9 cellular contexts compared by ENCODE assay signal in the genomic region with DNA sequence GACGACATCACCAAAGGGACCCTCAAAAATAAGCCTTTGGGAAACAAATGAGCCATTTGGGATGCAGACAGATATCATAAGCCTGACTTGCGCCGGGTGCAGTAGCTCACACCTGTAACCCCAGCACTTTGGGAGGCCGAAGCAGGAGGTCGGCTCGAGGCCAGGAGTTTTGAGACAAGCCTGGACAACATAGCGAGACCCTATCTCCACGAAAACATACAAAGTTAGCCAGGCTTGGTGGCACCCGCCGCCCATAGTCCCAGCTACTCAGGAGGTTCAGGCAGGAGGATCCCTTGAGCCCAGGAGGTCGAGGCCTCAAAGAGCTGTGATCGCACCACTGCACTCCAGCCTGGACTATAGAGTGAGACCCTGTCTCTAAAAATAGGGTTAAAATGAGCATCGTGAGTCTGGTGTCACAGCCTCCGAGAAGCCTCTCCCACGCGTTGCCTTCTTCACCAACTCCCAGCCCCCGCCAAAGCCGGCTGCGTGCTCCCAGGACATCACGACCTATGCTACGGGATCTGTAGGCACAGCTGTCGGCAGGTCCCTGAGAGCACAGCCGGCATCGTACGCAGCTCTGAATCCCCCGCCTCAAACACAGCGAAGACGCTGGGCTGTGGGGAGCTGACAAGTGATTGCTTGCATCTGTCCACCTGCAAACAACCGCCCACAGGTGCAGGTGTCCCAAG. TPM values are rescaled to one million over a fixed set of nuclear protein-coding genes. Genes with fewer than 3 reads are reported as not detected.
DNase-seq lines count a peak whose midpoint lies in the region; ATAC-seq and TF ChIP-seq lines count a peak whose summit lies in the region.
"Had no signal": no experiment of that assay in that cellular context is flagged by ENCODE, and none has a peak within 500 bp of the region (broad histone marks: within the 10 kb centered on the region; RNA-seq: fewer than 3 reads in every experiment).

No MANE protein-coding gene starts in this region.

- H3K4me1 ChIP-seq in HUES64 (ENCODE audit: insufficient read depth, low read length) = peaks cover 9% of the 10 kb centered on the region
- peaks cover 31% of the 10 kb centered on the region for H3K4me1 ChIP-seq in muscle layer of colon (ENCODE audit: insufficient read depth, low read length)

- H3K9ac ChIP-seq in HUES64 (ENCODE audit: low read depth, low read length) (peak overlapping the region; percentile 99; the same call in 1 of the 2 replicates), muscle layer of colon (ENCODE audit: low read length) (no peak overlapping the region)

- H3K4me3 ChIP-seq in AG04450 (ENCODE audit: low read depth, low read length) (peak overlapping the region; percentile 96), HUES64 (ENCODE audit: low read length) (peak overlapping the region; percentile 89), cardiac fibroblast (replicated peaks in 1 of 2; ENCODE audit: low read depth in 2 of 2, low read length in 2 of 2) (peak overlapping the region; percentile 98), muscle layer of colon (ENCODE audit: low read depth in 1 of 2, low read length in 2 of 2) (peak overlapping the region; percentile 92 to 96)

- H3K36me3 ChIP-seq in HUES64 (ENCODE audit: insufficient read depth, low read length) (no peaks in the 10 kb centered on the region), muscle layer of colon (ENCODE audit: insufficient read depth, low read length) (no peaks in the 10 kb centered on the region)

- H3K27me3 ChIP-seq in AG04450 (ENCODE audit: control insufficient read depth, insufficient read depth, low read length) (no peaks in the 10 kb centered on the region), HUES64 (ENCODE audit: insufficient read depth, low read length) (no peaks in the 10 kb centered on the region), muscle layer of colon (ENCODE audit: control insufficient read depth in 1 of 2, insufficient read depth in 2 of 2, low read length in 2 of 2) (peaks cover 0 to 8% of the 10 kb centered on the region in 2 donors)

- TF ChIP-seq CTCF in AG04450 (IDR thresholded peaks at IDR 0.05; ENCODE audit: low read depth, low read length) (no peak), cardiac fibroblast (IDR thresholded peaks at IDR 0.05; ENCODE audit: low read depth, low read length) (no peak)

- POLR2A ChIA-PET in AG04450 (lab: Yijun Ruan, JAX) = no interaction called here

- WGBS in HUES64 = 94% methylated on average over 29 of the region's 29 CpGs

- H3K27ac ChIP-seq in AG04450 (ENCODE audit: low read depth, low read length) = no peak overlapping the region
- H3K27ac ChIP-seq in HUES64 (ENCODE audit: low read depth, low read length) = no peak overlapping the region
- H3K27ac ChIP-seq in muscle layer of colon (ENCODE audit: low read depth, low read length) = no peak overlapping the region

- DNase-seq in AG04450 (ENCODE audit: low read depth, low spot score) = no peak
- DNase-seq in cardiac fibroblast (ENCODE audit: low read depth in 2 of 2) = no peak
- no peak for DNase-seq in COR-L47 (lab: John Stamatoyannopoulos, UW)
- DNase-seq in DMS153 treated with DMSO at 0.1 percent for 48 hours (lab: John Stamatoyannopoulos, UW; ENCODE audit: unreplicated experiment) = no peak
- DNase-seq: SHP77 had no signal

- H3K9me3 ChIP-seq in AG04450 (ENCODE audit: control insufficient read depth, insufficient read depth, low read length) (no peaks in the 10 kb centered on the region; the same call in 1 of the 2 replicates), HUES64 (ENCODE audit: insufficient read depth, low read depth, low read length) (no peaks in the 10 kb centered on the region), muscle layer of colon (ENCODE audit: low read length) (no peaks in the 10 kb centered on the region)

- ATAC-seq in HG03045 (IDR thresholded peaks at IDR 0.05; ENCODE audit: unreplicated experiment) = no peak
- no peak for ATAC-seq in GM18861 (IDR thresholded peaks at IDR 0.05; ENCODE audit: unreplicated experiment)

- CTCF ChIA-PET in AG04450 (lab: Charles Lee) = interaction anchor here (1.3 to 2.0 kb wide), 3 partner anchors 8 to 20 kb away, joined by 4 to 17 read pairs (median 12); no protein-coding TSS in a partner anchor

RNA-seq across cellular contexts. Expression of a gene that starts 1.6 kb away (rescaled TPM):
- polyA plus RNA-seq in AG04450 (2011; rRNA removed) = 5.4 and 8.4 TPM in 2 replicates
- 7.1 and 9.0 TPM in 2 replicates for polyA minus RNA-seq in AG04450 (2011; rRNA and poly(A)+ RNA removed)
- polyA plus RNA-seq in HUES64 (2013, experiment 1 of 2) = 21.4 TPM
- 19.9 TPM for polyA plus RNA-seq in HUES64 (2013, experiment 2 of 2)

RNA-seq across cellular contexts. Expression of a gene that starts 16.7 kb away (rescaled TPM):
- 3.4 and 4.4 TPM in 2 replicates for polyA plus RNA-seq in AG04450 (2011; rRNA removed)
- 2.7 and 3.0 TPM in 2 replicates for polyA minus RNA-seq in AG04450 (2011; rRNA and poly(A)+ RNA removed)
- polyA plus RNA-seq in HUES64 (2013, experiment 1 of 2) = 23.7 TPM
- 24.2 TPM for polyA plus RNA-seq in HUES64 (2013, experiment 2 of 2)

RNA-seq across cellular contexts. Expression of a gene that starts 34.6 kb away (rescaled TPM):
- 2.7 and 2.8 TPM in 2 replicates for polyA plus RNA-seq in AG04450 (2011; rRNA removed)
- polyA minus RNA-seq in AG04450 (2011; rRNA and poly(A)+ RNA removed) = 1.9 and 3.4 TPM in 2 replicates
- 4.8 TPM for polyA plus RNA-seq in HUES64 (2013, experiment 1 of 2)
- polyA plus RNA-seq in HUES64 (2013, experiment 2 of 2) = 5.4 TPM

RNA-seq across cellular contexts. Expression of a gene that starts 38.6 kb away (rescaled TPM):
- polyA plus RNA-seq in AG04450 (2011; rRNA removed) = 30.8 and 54.5 TPM in 2 replicates
- 8.1 TPM in 2 replicates for polyA minus RNA-seq in AG04450 (2011; rRNA and poly(A)+ RNA removed)
- 31.8 TPM for polyA plus RNA-seq in HUES64 (2013, experiment 1 of 2)
- polyA plus RNA-seq in HUES64 (2013, experiment 2 of 2) = 31.0 TPM

RNA-seq across cellular contexts. Expression of a gene that starts 58.5 kb away (rescaled TPM):
- polyA plus RNA-seq in AG04450 (2011; rRNA removed) = 0.35 and 0.55 TPM in 2 replicates
- polyA minus RNA-seq in AG04450 (2011; rRNA and poly(A)+ RNA removed) = 0.17 and 0.37 TPM in 2 replicates
- polyA plus RNA-seq in HUES64 (2013, experiment 1 of 2) = 4.1 TPM
- 4.1 TPM for polyA plus RNA-seq in HUES64 (2013, experiment 2 of 2)
